ENCODE assay signal across 2 cellular contexts in genomic region chr2:172215172-172215935, GRCh38.
TF ChIP-seq lines count a peak whose summit lies in the region.

No MANE protein-coding gene starts in this region.

TF ChIP-seq in SK-N-SH treated with all-trans-retinoic acid at 6 μM for 48 hours, 23 proteins besides CTCF, POLR2A, EP300 and RAD21 (continued from another document):
- TF ChIP-seq TSHZ2 (CRISPR knock-in tag; IDR thresholded peaks at IDR 0.05) (no peak), ISL1 (CRISPR knock-in tag; IDR thresholded peaks at IDR 0.05) (no peak), CSRNP3 (CRISPR knock-in tag; IDR thresholded peaks at IDR 0.05) (no peak), OSR1 (CRISPR knock-in tag; IDR thresholded peaks at IDR 0.05) (no peak), POU6F1 (CRISPR knock-in tag; IDR thresholded peaks at IDR 0.05; ENCODE audit: borderline replicate concordance, low read depth) (no peak), PATZ1 (CRISPR knock-in tag; IDR thresholded peaks at IDR 0.05; ENCODE audit: borderline replicate concordance) (no peak), ESRRG (CRISPR knock-in tag; IDR thresholded peaks at IDR 0.05) (no peak), PPARA (CRISPR knock-in tag; IDR thresholded peaks at IDR 0.05; ENCODE audit: borderline replicate concordance) (no peak), ZNF8 (CRISPR knock-in tag; IDR thresholded peaks at IDR 0.05) (no peak), ZC3H10 (CRISPR knock-in tag; IDR thresholded peaks at IDR 0.05) (no peak), RARB (CRISPR knock-in tag; IDR thresholded peaks at IDR 0.05) (no peak), ZNF70 (CRISPR knock-in tag; IDR thresholded peaks at IDR 0.05) (no peak), TCF4 (CRISPR knock-in tag; IDR thresholded peaks at IDR 0.05; ENCODE audit: borderline replicate concordance) (no peak)

TF ChIP-seq in HepG2, 621 proteins besides CTCF, POLR2A, EP300 and RAD21 (continued from another document):
- TF ChIP-seq ZGPAT (CRISPR knock-in tag; IDR thresholded peaks at IDR 0.05) (no peak), KLF16 (CRISPR knock-in tag; IDR thresholded peaks at IDR 0.05) (no peak)
